Comparison of ENCODE assay signal across 14 cellular contexts in genomic region chr1:94538243-94538827, GRCh38. TPM values are rescaled to one million over a fixed set of nuclear protein-coding genes. Genes with fewer than 3 reads are reported as not detected.
DNase-seq lines count a peak whose midpoint lies in the region; ATAC-seq, FAIRE-seq and TF ChIP-seq lines count a peak whose summit lies in the region.
"Had no signal": no experiment of that assay in that cellular context is flagged by ENCODE, and none has a peak within 500 bp of the region (broad histone marks: within the 10 kb centered on the region; RNA-seq: fewer than 3 reads in every experiment).

No MANE protein-coding gene starts in this region.

- TF ChIP-seq CTCF in Loucy (conservative IDR thresholded peaks at IDR 0.05; ENCODE audit: low read length) (no peak), bronchial epithelial cell (IDR thresholded peaks at IDR 0.05; ENCODE audit: insufficient read depth, low read length, severe bottlenecking) (no peak), mesothelial cell of epicardium (IDR thresholded peaks at IDR 0.05; ENCODE audit: unreplicated experiment) (no peak), testis (IDR thresholded peaks at IDR 0.05) (no peak)

- H3K27me3 Mint-ChIP-seq in mesothelial cell of epicardium (ENCODE audit: low read depth), result no peaks in the 10 kb centered on the region

- H3F3A ChIP-seq in Loucy (ENCODE audit: low read depth), result no peaks in the 10 kb centered on the region

- H3K4me1 Mint-ChIP-seq in mesothelial cell of epicardium, result peaks cover 73% of the 10 kb centered on the region

- H3K27ac ChIP-seq in testis, result peak overlapping the region; percentile 94

- no peak for ATAC-seq in GM19452 (IDR thresholded peaks at IDR 0.05; ENCODE audit: unreplicated experiment)
- ATAC-seq: HCT116, mucosa of descending colon had no signal

- H3K36me3 ChIP-seq in Loucy (ENCODE audit: insufficient read depth, low read length) (no peaks in the 10 kb centered on the region), bronchial epithelial cell (ENCODE audit: control insufficient read depth, insufficient read depth, low read length) (peaks cover 26% of the 10 kb centered on the region), testis (ENCODE audit: low read depth, missing control alignments) (no peaks in the 10 kb centered on the region)

- H4K20me1 ChIP-seq in Loucy (ENCODE audit: insufficient read depth, low read length, poor library complexity, severe bottlenecking), result no peaks in the 10 kb centered on the region

- peaks cover 14% of the 10 kb centered on the region for H3K36me3 Mint-ChIP-seq in mesothelial cell of epicardium

- peak overlapping the region; percentile 30 for H3K27ac Mint-ChIP-seq in mesothelial cell of epicardium
- H3K27ac Mint-ChIP-seq: activated CD4-positive, alpha-beta memory T cell treated with anti-CD3 and anti-CD28 coated beads, Interleukin-2, amount 10 ng/mL, durations not matched to agents 7 days and 5 days had no signal

- no peak overlapping the region for H3K9ac ChIP-seq in Loucy (ENCODE audit: low read depth, low read length, poor library complexity, severe bottlenecking)

- peak overlapping the region; percentile 55 for H3K4me2 ChIP-seq in Loucy (ENCODE audit: low read depth, low read length, poor library complexity, severe bottlenecking)

- no peaks in the 10 kb centered on the region for H3K27me3 ChIP-seq in Loucy (ENCODE audit: insufficient read depth, low read length, poor library complexity, severe bottlenecking)
- no peaks in the 10 kb centered on the region for H3K27me3 ChIP-seq in bronchial epithelial cell (ENCODE audit: control insufficient read depth, insufficient read depth, low read length)
- H3K27me3 ChIP-seq in testis, result no peaks in the 10 kb centered on the region

- H3K9me2 ChIP-seq in Loucy (replicated peaks; ENCODE audit: low read depth, low read length), result no peaks in the 10 kb centered on the region

- WGBS in testis, 2 donors, result 39 to 46% methylated on average over 6 of the region's 6 CpGs

- no peaks in the 10 kb centered on the region for H3K79me2 ChIP-seq in Loucy (ENCODE audit: insufficient read depth, low read length)

- DNase-seq in bronchial epithelial cell (ENCODE audit: low read depth), result peak; percentile 19
- DNase-seq in mesothelial cell of epicardium (ENCODE audit: low spot score in 2 of 2, unreplicated experiment in 2 of 2), result no peak
- DNase-seq in testis, result peak; percentile 45
- no peak for DNase-seq in T-helper 1 cell
- DNase-seq in KG1 (lab: John Stamatoyannopoulos, UW), result no peak
- no peak for DNase-seq in activated CD8-positive, alpha-beta memory T cell treated with anti-CD3 and anti-CD28 coated beads, Interleukin-2, amount 50 U/mL, for 4 hours
- DNase-seq: activated CD4-positive, alpha-beta memory T cell treated with anti-CD3 and anti-CD28 coated beads, Interleukin-2, amount 10 ng/mL, durations not matched to agents 7 days and 5 days; activated naive CD4-positive, alpha-beta T cell; cortex of kidney; mucosa of descending colon; stimulated activated CD8-positive, alpha-beta memory T cell treated with anti-CD3 and anti-CD28 coated beads, Interleukin-4, amount 100 ng/mL, for 48 hours had no signal

- H3K4me3 Mint-ChIP-seq in mesothelial cell of epicardium, result peak overlapping the region; percentile 79
- H3K4me3 Mint-ChIP-seq: activated CD4-positive, alpha-beta memory T cell treated with anti-CD3 and anti-CD28 coated beads, Interleukin-2, amount 10 ng/mL, durations not matched to agents 7 days and 5 days had no signal

- intact Hi-C loops in testis (cut with DNase I; ENCODE audit: low total_unique reads), result no loop called here

- no peak overlapping the region for H2AFZ ChIP-seq in Loucy (ENCODE audit: low read length)

- no peaks in the 10 kb centered on the region for H3K9me3 ChIP-seq in Loucy (ENCODE audit: insufficient read depth, low read depth, low read length)
- H3K9me3 ChIP-seq in testis, result no peaks in the 10 kb centered on the region
- H3K9me3 ChIP-seq: mucosa of descending colon had no signal

- no peak overlapping the region for H3K4me3 ChIP-seq in Loucy (ENCODE audit: low read length, poor library complexity, severe bottlenecking)
- H3K4me3 ChIP-seq in bronchial epithelial cell (ENCODE audit: low read depth, low read length), result no peak overlapping the region
- peak overlapping the region; percentile 79 to 96 for H3K4me3 ChIP-seq in testis
- H3K4me3 ChIP-seq: mucosa of descending colon had no signal

- FAIRE-seq in bronchial epithelial cell (lab: Jason Lieb, UNC), result no peak

- no peak for TF ChIP-seq POLR2A in testis (IDR thresholded peaks at IDR 0.05)

- H3K9me3 Mint-ChIP-seq in mesothelial cell of epicardium, result no peaks in the 10 kb centered on the region
- H3K9me3 Mint-ChIP-seq: activated CD4-positive, alpha-beta memory T cell treated with anti-CD3 and anti-CD28 coated beads, Interleukin-2, amount 10 ng/mL, durations not matched to agents 7 days and 5 days had no signal

- peaks cover 43% of the 10 kb centered on the region for H3K4me1 ChIP-seq in Loucy (ENCODE audit: insufficient read depth, low read length, poor library complexity, severe bottlenecking)
- H3K4me1 ChIP-seq in testis, result peaks cover 24% of the 10 kb centered on the region

RNA-seq across cellular contexts. Expression of gene F3, which starts 3.2 kb away (rescaled TPM):
- total RNA-seq in bronchial epithelial cell (326 and 618 TPM in 2 replicates), mesothelial cell of epicardium (23.9 to 28.8 TPM (median 25.2 TPM) in 3 replicates), testis (100 to 1,000 TPM; 111 to 135 TPM)
- 51.6 TPM for polyA plus RNA-seq in testis (ENCODE audit: insufficient read depth, low read depth, low replicate concordance)

Comparison
In these comparisons a context has a peak if more than half of its experiments do, and no peak if none do; other contexts are left out.
1. H3K4me3 ChIP-seq: peak in testis (2 of 2); none in Loucy (single experiment) and bronchial epithelial cell (single experiment).
2. DNase-seq: peak in bronchial epithelial cell (single experiment) and testis (single experiment); none in mesothelial cell of epicardium (0 of 2), T-helper 1 cell (0 of 5), KG1 (single experiment) and activated CD8-positive, alpha-beta memory T cell treated with anti-CD3 and anti-CD28 coated beads, Interleukin-2, amount 50 U/mL, for 4 hours (single experiment).